In the genomic region with DNA sequence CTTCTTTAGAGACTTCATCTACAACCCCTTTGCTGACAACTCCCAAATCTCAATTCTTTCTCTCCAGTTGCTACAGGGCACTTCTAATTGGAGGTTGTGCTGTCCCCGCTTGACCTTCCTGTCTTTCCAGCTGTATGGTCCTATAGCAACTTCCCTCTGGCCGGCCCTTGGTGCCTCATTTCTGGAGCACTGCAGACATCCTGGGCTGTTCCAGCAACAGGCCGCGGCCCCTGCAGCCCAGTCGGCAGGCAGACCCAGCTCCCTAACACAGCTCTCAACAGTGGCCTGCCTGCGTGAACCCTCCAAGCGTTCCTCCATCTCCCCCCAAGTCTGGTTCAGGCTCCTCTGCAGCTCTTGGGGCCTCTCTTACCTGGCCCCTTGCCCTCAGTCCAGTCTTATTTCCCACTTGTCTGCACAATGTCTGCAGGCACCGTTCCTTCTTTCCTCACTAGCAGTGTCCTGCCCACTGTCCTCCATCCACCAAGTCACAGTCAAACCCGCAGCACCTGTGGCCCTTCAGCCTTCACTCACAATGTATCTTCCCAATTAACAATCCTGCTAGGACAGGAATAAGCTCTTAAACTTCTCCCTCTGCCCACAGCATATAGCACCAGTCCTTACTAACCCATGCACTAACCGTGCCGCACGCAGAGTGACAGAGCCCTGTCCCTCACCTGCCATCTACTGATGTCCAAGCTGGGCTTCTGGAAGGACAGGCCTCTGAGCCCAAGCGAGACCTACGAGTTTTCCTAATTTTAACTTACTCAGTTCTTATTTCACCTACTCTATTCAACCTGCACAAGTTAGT, we compare ENCODE assay signal across 9 cellular contexts. TPM values are rescaled to one million over a fixed set of nuclear protein-coding genes. Genes with fewer than 3 reads are reported as not detected.
A peak's percentile ranks its signal among the peaks of the same experiment; 100 is the strongest.
DNase-seq lines count a peak whose midpoint lies in the region; TF ChIP-seq lines count a peak whose summit lies in the region.
"Had no signal": no experiment of that assay in that cellular context is flagged by ENCODE, and none has a peak within 500 bp of the region (broad histone marks: within the 10 kb centered on the region; RNA-seq: fewer than 3 reads in every experiment).

No MANE protein-coding gene starts in this region.

- POLR2A ChIA-PET in HEK293 (lab: Yijun Ruan, JAX), result no interaction called here

- no peaks in the 10 kb centered on the region for H3K36me3 ChIP-seq in BLaER1
- H3K36me3 ChIP-seq in HEK293 (ENCODE audit: control insufficient read depth in 2 of 2, insufficient read depth in 1 of 2, low read length in 2 of 2), result no peaks in the 10 kb centered on the region
- no peaks in the 10 kb centered on the region for H3K36me3 ChIP-seq in osteoblast (ENCODE audit: insufficient read depth, low read length)

- peaks cover 32% of the 10 kb centered on the region for H3K4me1 ChIP-seq in BLaER1
- H3K4me1 ChIP-seq in HEK293 (ENCODE audit: control insufficient read depth, insufficient read depth, low read length), result peaks cover 11% of the 10 kb centered on the region
- peaks cover 21% of the 10 kb centered on the region for H3K4me1 ChIP-seq in osteoblast (ENCODE audit: insufficient read depth, low read length)

- no peak overlapping the region for H2AFZ ChIP-seq in osteoblast (ENCODE audit: low read length)

- H3K9ac ChIP-seq in BLaER1, result no peak overlapping the region

- no peak overlapping the region for H3K27ac ChIP-seq in BLaER1
- H3K27ac ChIP-seq in HEK293 (ENCODE audit: extremely low read depth, low read depth, low read length), result no peak overlapping the region
- peak overlapping the region; percentile 4 for H3K27ac ChIP-seq in epithelial cell of prostate
- no peak overlapping the region for H3K27ac ChIP-seq in osteoblast (ENCODE audit: low read depth, low read length)

- H3K4me2 ChIP-seq in BLaER1 (peak overlapping the region; percentile 97), osteoblast (ENCODE audit: insufficient read depth, low read length) (peak overlapping the region; percentile 91)

- H3K9me3 ChIP-seq in BLaER1 (no peaks in the 10 kb centered on the region), HEK293 (ENCODE audit: control insufficient read depth, insufficient read depth, low read depth, low read length) (no peaks in the 10 kb centered on the region), osteoblast (ENCODE audit: low read depth, low read length) (no peaks in the 10 kb centered on the region)

- H3K27me3 ChIP-seq in BLaER1 (peaks cover 35% of the 10 kb centered on the region), osteoblast (ENCODE audit: insufficient read depth, low read length) (no peaks in the 10 kb centered on the region)

- CTCF ChIA-PET in HEK293 (lab: Yijun Ruan, JAX), result interaction anchor here (0.6 to 3.6 kb wide), 9 partner anchors 11 to 748 kb away, joined by 3 to 13 read pairs (median 4); no protein-coding TSS in a partner anchor

- H3K4me3 ChIP-seq in BLaER1, result no peak overlapping the region
- H3K4me3 ChIP-seq in HEK293 (ENCODE audit: low read depth, low read length), result no peak overlapping the region
- no peak overlapping the region for H3K4me3 ChIP-seq in osteoblast (ENCODE audit: insufficient read depth, low read length)

- DNase-seq in epithelial cell of prostate (ENCODE audit: low read depth, low spot score) (no peak), osteoblast (ENCODE audit: insufficient read length, low spot score, missing footprints) (no peak), globus pallidus (ENCODE audit: low spot score) (no peak), cerebellum (ENCODE audit: low spot score) (no peak), SW 1271 (lab: John Stamatoyannopoulos, UW) (no peak), NCI-H2196 (lab: John Stamatoyannopoulos, UW; ENCODE audit: unreplicated experiment) (no peak)
- DNase-seq: activated CD4-positive, alpha-beta T cell treated with anti-CD3 and anti-CD28 coated beads for 48 hours had no signal

- no peak for TF ChIP-seq CTCF in HEK293 (tag by site-specific recombination; IDR thresholded peaks at IDR 0.05)
- TF ChIP-seq CTCF in osteoblast (IDR thresholded peaks at IDR 0.05; ENCODE audit: extremely low read depth, low read depth, low read length), result no peak

- peaks cover 25% of the 10 kb centered on the region for H3K79me2 ChIP-seq in osteoblast (ENCODE audit: insufficient read depth, low read length)

- H4K20me1 ChIP-seq in BLaER1 (no peaks in the 10 kb centered on the region), osteoblast (ENCODE audit: insufficient read depth, low read length) (peaks cover 16% of the 10 kb centered on the region)

TF ChIP-seq in HEK293, 187 proteins besides CTCF, POLR2A, EP300 and RAD21:
- TF ChIP-seq ZNF341 (tag by site-specific recombination; IDR thresholded peaks at IDR 0.05; ENCODE audit: low read depth), result peak; percentile 92
- no peak for TF ChIP-seq ZNF768 (tag by site-specific recombination; IDR thresholded peaks at IDR 0.05)
- TF ChIP-seq SCRT2 (tag by site-specific recombination; IDR thresholded peaks at IDR 0.05), result 0 out of 2 replicates have a peak, but pooled peaks have one; percentile 40
- TF ChIP-seq ZNF155 (tag by site-specific recombination; IDR thresholded peaks at IDR 0.05), result no peak

RNA-seq across cellular contexts. Expression of gene EML1, which starts 1.5 kb away (rescaled TPM):
- total RNA-seq in osteoblast (38.0 and 46.7 TPM in 2 replicates), cerebellum (26.8 TPM)
